ENCODE assay signal across 19 cellular contexts in genomic region chr6:158856261-158856660, GRCh38. TPM values are rescaled to one million over a fixed set of nuclear protein-coding genes. Genes with fewer than 3 reads are reported as not detected.
DNase-seq lines count a peak whose midpoint lies in the region; ATAC-seq, FAIRE-seq and TF ChIP-seq lines count a peak whose summit lies in the region.
"Had no signal": no experiment of that assay in that cellular context is flagged by ENCODE, and none has a peak within 500 bp of the region (broad histone marks: within the 10 kb centered on the region; RNA-seq: fewer than 3 reads in every experiment).

No MANE protein-coding gene starts in this region.

- no peak for FAIRE-seq in HTR-8/SVneo (lab: Jason Lieb, UNC)
- FAIRE-seq: bronchial epithelial cell, TTC549 had no signal

- no peak for DNase-seq in activated CD8-positive, alpha-beta T cell treated with anti-CD3 and anti-CD28 coated beads for 36 hours
- no peak for DNase-seq in activated CD8-positive, alpha-beta T cell treated with anti-CD3 and anti-CD28 coated beads, Interleukin-2, amount 10 ng/mL, durations not matched to agents 7 days and 5 days
- DNase-seq in astrocyte of the hippocampus (ENCODE audit: low read depth, low spot score): peak; percentile 7
- peak; percentile 46 for DNase-seq in mesenchymal stem cell
- no peak for DNase-seq in type B pancreatic cell (ENCODE audit: extremely low spot score, unreplicated experiment)
- DNase-seq in NCI-H446 (lab: John Stamatoyannopoulos, UW): no peak
- DNase-seq in HTR-8/SVneo (ENCODE audit: insufficient read length, low spot score): no peak
- no peak for DNase-seq in COLO829 (ENCODE audit: low spot score)
- DNase-seq: effector CD8-positive, alpha-beta T cell; foreskin keratinocyte; MG63; mucosa of descending colon; NCI-H2081; SJCRH30; stimulated activated CD4-positive, alpha-beta T cell treated with anti-CD3 and anti-CD28 coated beads, Interleukin-2, amount 100 ng/mL, for 48 hours had no signal

- no peaks in the 10 kb centered on the region for H3K36me3 ChIP-seq in mesenchymal stem cell (ENCODE audit: control insufficient read depth in 1 of 2, insufficient read depth in 2 of 2, low read depth in 1 of 2, low read length in 2 of 2)
- H3K36me3 ChIP-seq: HAP-1, MG63, SJCRH30 had no signal

- H3K4me1 Mint-ChIP-seq in activated CD8-positive, alpha-beta T cell treated with anti-CD3 and anti-CD28 coated beads for 36 hours (ENCODE audit: low read depth): peaks cover 11% of the 10 kb centered on the region
- H3K4me1 Mint-ChIP-seq in activated CD8-positive, alpha-beta T cell treated with anti-CD3 and anti-CD28 coated beads, Interleukin-2, amount 10 ng/mL, durations not matched to agents 7 days and 5 days (ENCODE audit: low read depth): peaks cover 11% of the 10 kb centered on the region
- H3K4me1 Mint-ChIP-seq in type B pancreatic cell (ENCODE audit: unreplicated experiment): peaks cover 5% of the 10 kb centered on the region

- no peaks in the 10 kb centered on the region for H3K9me3 Mint-ChIP-seq in activated CD8-positive, alpha-beta T cell treated with anti-CD3 and anti-CD28 coated beads for 36 hours
- no peaks in the 10 kb centered on the region for H3K9me3 Mint-ChIP-seq in activated CD8-positive, alpha-beta T cell treated with anti-CD3 and anti-CD28 coated beads, Interleukin-2, amount 10 ng/mL, durations not matched to agents 7 days and 5 days (ENCODE audit: insufficient read depth)
- H3K9me3 Mint-ChIP-seq in type B pancreatic cell: peaks cover under 1% of the 10 kb centered on the region
- H3K9me3 Mint-ChIP-seq: stimulated activated memory B cell treated with anti-CD40 and anti-IgM and Interleukin-4, amounts not matched to agents 10 μg/mL and 1 μg/mL and 100 μg/mL, for 72 hours had no signal

- ATAC-seq in activated CD8-positive, alpha-beta T cell treated with anti-CD3 and anti-CD28 coated beads for 36 hours: no peak
- no peak for ATAC-seq in activated CD8-positive, alpha-beta T cell treated with anti-CD3 and anti-CD28 coated beads, Interleukin-2, amount 10 ng/mL, durations not matched to agents 7 days and 5 days
- ATAC-seq: foreskin keratinocyte; mucosa of descending colon; stimulated activated memory B cell treated with anti-CD40 and anti-IgM and Interleukin-4, amounts not matched to agents 10 μg/mL and 1 μg/mL and 100 μg/mL, for 72 hours had no signal

- no peak overlapping the region for H3K14ac ChIP-seq in mesenchymal stem cell (ENCODE audit: low read length in 2 of 2)

- H3K4me3 Mint-ChIP-seq in activated CD8-positive, alpha-beta T cell treated with anti-CD3 and anti-CD28 coated beads for 36 hours: no peak overlapping the region
- H3K4me3 Mint-ChIP-seq in activated CD8-positive, alpha-beta T cell treated with anti-CD3 and anti-CD28 coated beads, Interleukin-2, amount 10 ng/mL, durations not matched to agents 7 days and 5 days: no peak overlapping the region
- H3K4me3 Mint-ChIP-seq in type B pancreatic cell: peak overlapping the region; percentile 62
- H3K4me3 Mint-ChIP-seq: stimulated activated memory B cell treated with anti-CD40 and anti-IgM and Interleukin-4, amounts not matched to agents 10 μg/mL and 1 μg/mL and 100 μg/mL, for 72 hours had no signal

- H3K23ac ChIP-seq in mesenchymal stem cell (ENCODE audit: low read length in 2 of 2): no peak overlapping the region

- no peak overlapping the region for H2AFZ ChIP-seq in mesenchymal stem cell (ENCODE audit: low read depth, low read length)

- 42% methylated on average over 4 of the region's 4 CpGs for WGBS in mesenchymal stem cell

- POLR2A ChIA-PET in activated CD8-positive, alpha-beta T cell treated with anti-CD3 and anti-CD28 coated beads for 36 hours (lab: Charles Lee): interaction anchor here (1.5 to 3.2 kb wide), 2 partner anchors 11 to 13 kb away, joined by 3 to 13 read pairs; no protein-coding TSS in a partner anchor
- POLR2A ChIA-PET in activated CD8-positive, alpha-beta T cell treated with anti-CD3 and anti-CD28 coated beads, Interleukin-2, amount 10 ng/mL, durations not matched to agents 7 days and 5 days (lab: Charles Lee): no interaction called here

- no peaks in the 10 kb centered on the region for H3K27me3 Mint-ChIP-seq in activated CD8-positive, alpha-beta T cell treated with anti-CD3 and anti-CD28 coated beads for 36 hours
- no peaks in the 10 kb centered on the region for H3K27me3 Mint-ChIP-seq in activated CD8-positive, alpha-beta T cell treated with anti-CD3 and anti-CD28 coated beads, Interleukin-2, amount 10 ng/mL, durations not matched to agents 7 days and 5 days (ENCODE audit: low read depth)
- no peaks in the 10 kb centered on the region for H3K27me3 Mint-ChIP-seq in type B pancreatic cell
- H3K27me3 Mint-ChIP-seq: stimulated activated memory B cell treated with anti-CD40 and anti-IgM and Interleukin-4, amounts not matched to agents 10 μg/mL and 1 μg/mL and 100 μg/mL, for 72 hours had no signal

- no peaks in the 10 kb centered on the region for H3K9me3 ChIP-seq in mesenchymal stem cell (ENCODE audit: control insufficient read depth, low read length)
- H3K9me3 ChIP-seq: HAP-1, MG63, mucosa of descending colon, SJCRH30 had no signal

- H4K91ac ChIP-seq in mesenchymal stem cell (ENCODE audit: low read length): no peak overlapping the region

- peak overlapping the region; percentile 2 for H3K27ac Mint-ChIP-seq in activated CD8-positive, alpha-beta T cell treated with anti-CD3 and anti-CD28 coated beads for 36 hours
- no peak overlapping the region for H3K27ac Mint-ChIP-seq in activated CD8-positive, alpha-beta T cell treated with anti-CD3 and anti-CD28 coated beads, Interleukin-2, amount 10 ng/mL, durations not matched to agents 7 days and 5 days
- H3K27ac Mint-ChIP-seq in type B pancreatic cell: peak overlapping the region; percentile 91
- H3K27ac Mint-ChIP-seq: stimulated activated memory B cell treated with anti-CD40 and anti-IgM and Interleukin-4, amounts not matched to agents 10 μg/mL and 1 μg/mL and 100 μg/mL, for 72 hours had no signal

- no peak overlapping the region for H3K18ac ChIP-seq in mesenchymal stem cell (ENCODE audit: low read depth in 1 of 2, low read length in 2 of 2)

- no peak overlapping the region for H3K9ac ChIP-seq in mesenchymal stem cell (ENCODE audit: low read length)

- H2BK5ac ChIP-seq in mesenchymal stem cell (ENCODE audit: low read depth, low read length, poor library complexity, severe bottlenecking): no peak overlapping the region

- no peak overlapping the region for H3K4me3 ChIP-seq in mesenchymal stem cell (ENCODE audit: insufficient read depth in 1 of 2, low read depth in 1 of 2, low read length in 2 of 2)
- H3K4me3 ChIP-seq: HAP-1, MG63, mucosa of descending colon, SJCRH30 had no signal

- no peak overlapping the region for H2AK5ac ChIP-seq in mesenchymal stem cell (ENCODE audit: low read length, severe bottlenecking)

- CTCF ChIA-PET in activated CD8-positive, alpha-beta T cell treated with anti-CD3 and anti-CD28 coated beads for 36 hours (lab: Charles Lee): interaction anchor here (2.7 kb wide), 1 partner anchor 13 kb away, joined by 19 read pairs; no protein-coding TSS in a partner anchor
- CTCF ChIA-PET in activated CD8-positive, alpha-beta T cell treated with anti-CD3 and anti-CD28 coated beads, Interleukin-2, amount 10 ng/mL, durations not matched to agents 7 days and 5 days (lab: Charles Lee): interaction anchor here (1.0 kb wide), 1 partner anchor 10 kb away, joined by 3 read pairs; no protein-coding TSS in a partner anchor

- H3K4ac ChIP-seq in mesenchymal stem cell (ENCODE audit: low read depth in 1 of 2, low read length in 2 of 2): no peak overlapping the region

- H2BK12ac ChIP-seq in mesenchymal stem cell (ENCODE audit: low read length in 2 of 2): no peak overlapping the region

- H2BK15ac ChIP-seq in mesenchymal stem cell (ENCODE audit: low read depth, poor library complexity, severe bottlenecking): no peak overlapping the region

- peaks cover 24% of the 10 kb centered on the region for H3K4me1 ChIP-seq in mesenchymal stem cell (ENCODE audit: control insufficient read depth, insufficient read depth, low read depth, low read length)

- H2BK120ac ChIP-seq in mesenchymal stem cell (ENCODE audit: low read depth, low read length): no peak overlapping the region

- TF ChIP-seq CTCF in activated CD8-positive, alpha-beta T cell treated with anti-CD3 and anti-CD28 coated beads for 36 hours (IDR thresholded peaks at IDR 0.05): no peak
- no peak for TF ChIP-seq CTCF in type B pancreatic cell (conservative IDR thresholded peaks at IDR 0.05)

- H4K8ac ChIP-seq in mesenchymal stem cell (ENCODE audit: low read length): no peak overlapping the region

- no peaks in the 10 kb centered on the region for H3K36me3 Mint-ChIP-seq in activated CD8-positive, alpha-beta T cell treated with anti-CD3 and anti-CD28 coated beads for 36 hours (ENCODE audit: low read depth)
- no peaks in the 10 kb centered on the region for H3K36me3 Mint-ChIP-seq in activated CD8-positive, alpha-beta T cell treated with anti-CD3 and anti-CD28 coated beads, Interleukin-2, amount 10 ng/mL, durations not matched to agents 7 days and 5 days (ENCODE audit: low read depth)
- H3K36me3 Mint-ChIP-seq in type B pancreatic cell: no peaks in the 10 kb centered on the region
- H3K36me3 Mint-ChIP-seq: stimulated activated memory B cell treated with anti-CD40 and anti-IgM and Interleukin-4, amounts not matched to agents 10 μg/mL and 1 μg/mL and 100 μg/mL, for 72 hours had no signal

- no peaks in the 10 kb centered on the region for H3K27me3 ChIP-seq in mesenchymal stem cell (ENCODE audit: control insufficient read depth in 1 of 2, insufficient read depth in 1 of 2, low read length in 2 of 2)
- H3K27me3 ChIP-seq: foreskin keratinocyte, MG63, SJCRH30 had no signal

- peak overlapping the region; percentile 11 for H3K27ac ChIP-seq in mesenchymal stem cell (ENCODE audit: low read length, poor library complexity, severe bottlenecking)
- H3K27ac ChIP-seq: SJCRH30 had no signal

- intact Hi-C loops in activated CD8-positive, alpha-beta T cell treated with anti-CD3 and anti-CD28 coated beads for 36 hours (cut with micrococcal nuclease): no loop called here

- no peaks in the 10 kb centered on the region for H3K79me1 ChIP-seq in mesenchymal stem cell (replicated peaks; ENCODE audit: low read length, poor library complexity, severe bottlenecking)

- H3K4me2 ChIP-seq in mesenchymal stem cell (ENCODE audit: low read length, poor library complexity, severe bottlenecking): no peak overlapping the region

RNA-seq across cellular contexts. Expression of gene EZR, which starts 37.1 kb away (rescaled TPM):
- 100 to 1,000 TPM; 199 to 206 TPM for total RNA-seq in activated CD8-positive, alpha-beta T cell treated with anti-CD3 and anti-CD28 coated beads for 36 hours
- 100 to 1,000 TPM; 177 to 180 TPM for total RNA-seq in activated CD8-positive, alpha-beta T cell treated with anti-CD3 and anti-CD28 coated beads, Interleukin-2, amount 10 ng/mL, durations not matched to agents 7 days and 5 days
- polyA plus RNA-seq in mesenchymal stem cell (2013, experiment 1 of 2): 45.8 TPM
- 44.2 TPM for polyA plus RNA-seq in mesenchymal stem cell (2013, experiment 2 of 2)
- total RNA-seq in type B pancreatic cell (ENCODE audit: low replicate concordance): 166 and 349 TPM in 2 replicates

Comparison
In these comparisons a context has a peak if more than half of its experiments do, and no peak if none do; other contexts are left out.
1. DNase-seq: peak in astrocyte of the hippocampus (single experiment) and mesenchymal stem cell (single experiment); none in activated CD8-positive, alpha-beta T cell treated with anti-CD3 and anti-CD28 coated beads for 36 hours (single experiment), activated CD8-positive, alpha-beta T cell treated with anti-CD3 and anti-CD28 coated beads, Interleukin-2, amount 10 ng/mL, durations not matched to agents 7 days and 5 days (single experiment), type B pancreatic cell (single experiment), NCI-H446 (0 of 2), HTR-8/SVneo (single experiment) and COLO829 (single experiment).